ENCODE assay signal across 8 cellular contexts in genomic region chr1:203796223-203796747, GRCh38. TPM values are rescaled to one million over a fixed set of nuclear protein-coding genes. Genes with fewer than 3 reads are reported as not detected.
A peak's percentile ranks its signal among the peaks of the same experiment; 100 is the strongest.
DNase-seq lines count a peak whose midpoint lies in the region; ATAC-seq and TF ChIP-seq lines count a peak whose summit lies in the region.

No MANE protein-coding gene starts in this region.

- CTCF ChIA-PET in activated CD8-positive, alpha-beta memory T cell treated with anti-CD3 and anti-CD28 coated beads, Interleukin-2, amount 10 ng/mL, durations not matched to agents 7 days and 5 days (lab: Charles Lee) = interaction anchor here (1.4 kb wide), 1 partner anchor 31 kb away, joined by 6 read pairs; the partner anchor contains the start of gene LAX1

- peaks cover 45% of the 10 kb centered on the region for H3K4me1 Mint-ChIP-seq in activated CD8-positive, alpha-beta memory T cell treated with anti-CD3 and anti-CD28 coated beads, Interleukin-2, amount 10 ng/mL, durations not matched to agents 7 days and 5 days
- peaks cover 54% of the 10 kb centered on the region for H3K4me1 Mint-ChIP-seq in activated T-cell treated with anti-CD3 and anti-CD28 coated beads, Interleukin-2, amount 50 U/mL, for 4 hours (ENCODE audit: low read depth)

- H3K9me3 Mint-ChIP-seq in activated CD8-positive, alpha-beta memory T cell treated with anti-CD3 and anti-CD28 coated beads, Interleukin-2, amount 10 ng/mL, durations not matched to agents 7 days and 5 days (ENCODE audit: low read depth) = no peaks in the 10 kb centered on the region
- H3K9me3 Mint-ChIP-seq in activated T-cell treated with anti-CD3 and anti-CD28 coated beads, Interleukin-2, amount 50 U/mL, for 4 hours = no peaks in the 10 kb centered on the region

- peak overlapping the region; percentile 92 for H3K27ac ChIP-seq in osteoblast (ENCODE audit: low read depth, low read length)

- H3K27ac Mint-ChIP-seq in activated CD8-positive, alpha-beta memory T cell treated with anti-CD3 and anti-CD28 coated beads, Interleukin-2, amount 10 ng/mL, durations not matched to agents 7 days and 5 days = peak overlapping the region; percentile 91

- H3K4me1 ChIP-seq in osteoblast (ENCODE audit: insufficient read depth, low read length) = peaks cover 35% of the 10 kb centered on the region

- peak; percentile 54 for DNase-seq in activated CD8-positive, alpha-beta memory T cell treated with anti-CD3 and anti-CD28 coated beads, Interleukin-2, amount 10 ng/mL, durations not matched to agents 7 days and 5 days
- no peak for DNase-seq in activated CD8-positive, alpha-beta memory T cell treated with anti-CD3 and anti-CD28 coated beads for 24 hours
- DNase-seq in LHCN-M2 (ENCODE audit: low read depth) = peak; percentile 52
- DNase-seq in activated T-cell treated with anti-CD3 and anti-CD28 coated beads, Interleukin-2, amount 50 U/mL, for 4 hours = no peak
- peak; percentile 33 for DNase-seq in fibroblast of pulmonary artery (ENCODE audit: low read depth)
- peak; percentile 55 for DNase-seq in osteoblast (ENCODE audit: insufficient read length, low spot score, missing footprints)
- DNase-seq in GM03348 (ENCODE audit: low spot score) = no peak
- no peak for DNase-seq in 8988T

- H3K36me3 ChIP-seq in osteoblast (ENCODE audit: insufficient read depth, low read length) = peaks cover 19% of the 10 kb centered on the region

- H3K9me3 ChIP-seq in osteoblast (ENCODE audit: low read depth, low read length) = no peaks in the 10 kb centered on the region

- peak overlapping the region; percentile 88 for H3K4me3 Mint-ChIP-seq in activated CD8-positive, alpha-beta memory T cell treated with anti-CD3 and anti-CD28 coated beads, Interleukin-2, amount 10 ng/mL, durations not matched to agents 7 days and 5 days
- H3K4me3 Mint-ChIP-seq in activated T-cell treated with anti-CD3 and anti-CD28 coated beads, Interleukin-2, amount 50 U/mL, for 4 hours = peak overlapping the region; percentile 99

- H3K27me3 Mint-ChIP-seq in activated CD8-positive, alpha-beta memory T cell treated with anti-CD3 and anti-CD28 coated beads, Interleukin-2, amount 10 ng/mL, durations not matched to agents 7 days and 5 days = no peaks in the 10 kb centered on the region
- no peaks in the 10 kb centered on the region for H3K27me3 Mint-ChIP-seq in activated T-cell treated with anti-CD3 and anti-CD28 coated beads, Interleukin-2, amount 50 U/mL, for 4 hours (ENCODE audit: low read depth)

- TF ChIP-seq CTCF in fibroblast of pulmonary artery (IDR thresholded peaks at IDR 0.05; ENCODE audit: low read length, missing control alignments) = no peak
- TF ChIP-seq CTCF in osteoblast (IDR thresholded peaks at IDR 0.05; ENCODE audit: extremely low read depth, low read depth, low read length) = no peak

- peaks cover 41% of the 10 kb centered on the region for H3K36me3 Mint-ChIP-seq in activated CD8-positive, alpha-beta memory T cell treated with anti-CD3 and anti-CD28 coated beads, Interleukin-2, amount 10 ng/mL, durations not matched to agents 7 days and 5 days
- peaks cover 34% of the 10 kb centered on the region for H3K36me3 Mint-ChIP-seq in activated T-cell treated with anti-CD3 and anti-CD28 coated beads, Interleukin-2, amount 50 U/mL, for 4 hours (ENCODE audit: insufficient read depth)

- peaks cover 51% of the 10 kb centered on the region for H4K20me1 ChIP-seq in osteoblast (ENCODE audit: insufficient read depth, low read length)

- H3K27me3 ChIP-seq in osteoblast (ENCODE audit: insufficient read depth, low read length) = no peaks in the 10 kb centered on the region

- peaks cover 56% of the 10 kb centered on the region for H3K79me2 ChIP-seq in osteoblast (ENCODE audit: insufficient read depth, low read length)

- peak; percentile 15 for ATAC-seq in activated CD8-positive, alpha-beta memory T cell treated with anti-CD3 and anti-CD28 coated beads, Interleukin-2, amount 10 ng/mL, durations not matched to agents 7 days and 5 days
- peak; percentile 24 to 25 for ATAC-seq in activated T-cell treated with anti-CD3 and anti-CD28 coated beads, Interleukin-2, amount 50 U/mL, for 4 hours

- peak overlapping the region; percentile 89 for H3K4me2 ChIP-seq in osteoblast (ENCODE audit: insufficient read depth, low read length)

- H3K4me3 ChIP-seq in fibroblast of pulmonary artery (replicated peaks; ENCODE audit: low read depth, low read length) (peak overlapping the region; percentile 79), osteoblast (ENCODE audit: insufficient read depth, low read length) (peak overlapping the region; percentile 88)

- peak overlapping the region; percentile 46 for H2AFZ ChIP-seq in osteoblast (ENCODE audit: low read length)

RNA-seq across cellular contexts. Expression of gene ZBED6, which starts 0.9 kb away (rescaled TPM):
- total RNA-seq in activated CD8-positive, alpha-beta memory T cell treated with anti-CD3 and anti-CD28 coated beads, Interleukin-2, amount 10 ng/mL, durations not matched to agents 7 days and 5 days = 10 to 100 TPM; 18.6 to 21.1 TPM
- total RNA-seq in LHCN-M2 (2014; rRNA removed) (8.2 and 10.5 TPM in 2 replicates), osteoblast (38.9 and 47.0 TPM in 2 replicates)
- polyA plus RNA-seq in LHCN-M2 (2012) = 2.1 TPM
- 10 to 100 TPM; 10.3 to 11.0 (median 10.8) TPM for total RNA-seq in activated T-cell treated with anti-CD3 and anti-CD28 coated beads, Interleukin-2, amount 50 U/mL, for 4 hours

RNA-seq across cellular contexts. Expression of gene ZC3H11A, which starts 0.9 kb away (rescaled TPM):
- 10 to 100 TPM; 98.5 to 99.5 TPM for total RNA-seq in activated CD8-positive, alpha-beta memory T cell treated with anti-CD3 and anti-CD28 coated beads, Interleukin-2, amount 10 ng/mL, durations not matched to agents 7 days and 5 days
- total RNA-seq in LHCN-M2 (2014; rRNA removed) = 60.5 and 68.9 TPM in 2 replicates
- 20.5 TPM for polyA plus RNA-seq in LHCN-M2 (2012)
- 10 to 100 TPM; 55.2 to 65.7 (median 64.0) TPM for total RNA-seq in activated T-cell treated with anti-CD3 and anti-CD28 coated beads, Interleukin-2, amount 50 U/mL, for 4 hours
- 109 and 128 TPM in 2 replicates for total RNA-seq in osteoblast

RNA-seq across cellular contexts. Expression of gene LAX1, which starts 31.3 kb away (rescaled TPM):
- 10 to 100 TPM; 20.3 to 22.3 TPM for total RNA-seq in activated CD8-positive, alpha-beta memory T cell treated with anti-CD3 and anti-CD28 coated beads, Interleukin-2, amount 10 ng/mL, durations not matched to agents 7 days and 5 days
- total RNA-seq in LHCN-M2 (2014; rRNA removed) = not detected in 2 replicates
- polyA plus RNA-seq in LHCN-M2 (2012) = not detected
- 10 to 100 TPM; 20.4 to 22.7 (median 22.4) TPM for total RNA-seq in activated T-cell treated with anti-CD3 and anti-CD28 coated beads, Interleukin-2, amount 50 U/mL, for 4 hours
- total RNA-seq in osteoblast = 0.29 TPM in 1 of 2 replicates, not detected in the other

Comparison
In these comparisons a context has a peak if more than half of its experiments do, and no peak if none do; other contexts are left out.
1. DNase-seq: peak in activated CD8-positive, alpha-beta memory T cell treated with anti-CD3 and anti-CD28 coated beads, Interleukin-2, amount 10 ng/mL, durations not matched to agents 7 days and 5 days (single experiment), LHCN-M2 (single experiment), fibroblast of pulmonary artery (single experiment) and osteoblast (single experiment); none in activated CD8-positive, alpha-beta memory T cell treated with anti-CD3 and anti-CD28 coated beads for 24 hours (single experiment), activated T-cell treated with anti-CD3 and anti-CD28 coated beads, Interleukin-2, amount 50 U/mL, for 4 hours (single experiment), GM03348 (single experiment) and 8988T (single experiment).
2. RNA of gene LAX1, which starts 31.3 kb away (total RNA-seq): 20.4 to 22.7 TPM in activated T-cell treated with anti-CD3 and anti-CD28 coated beads, Interleukin-2, amount 50 U/mL, for 4 hours and 20.3 to 22.3 TPM in activated CD8-positive, alpha-beta memory T cell treated with anti-CD3 and anti-CD28 coated beads, Interleukin-2, amount 10 ng/mL, durations not matched to agents 7 days and 5 days; not detected in LHCN-M2 and 0.29 TPM in osteoblast; every median in the first group is over 10 times any median in the second.